ENCODE assay signal across 8 cellular contexts in the genomic region with DNA sequence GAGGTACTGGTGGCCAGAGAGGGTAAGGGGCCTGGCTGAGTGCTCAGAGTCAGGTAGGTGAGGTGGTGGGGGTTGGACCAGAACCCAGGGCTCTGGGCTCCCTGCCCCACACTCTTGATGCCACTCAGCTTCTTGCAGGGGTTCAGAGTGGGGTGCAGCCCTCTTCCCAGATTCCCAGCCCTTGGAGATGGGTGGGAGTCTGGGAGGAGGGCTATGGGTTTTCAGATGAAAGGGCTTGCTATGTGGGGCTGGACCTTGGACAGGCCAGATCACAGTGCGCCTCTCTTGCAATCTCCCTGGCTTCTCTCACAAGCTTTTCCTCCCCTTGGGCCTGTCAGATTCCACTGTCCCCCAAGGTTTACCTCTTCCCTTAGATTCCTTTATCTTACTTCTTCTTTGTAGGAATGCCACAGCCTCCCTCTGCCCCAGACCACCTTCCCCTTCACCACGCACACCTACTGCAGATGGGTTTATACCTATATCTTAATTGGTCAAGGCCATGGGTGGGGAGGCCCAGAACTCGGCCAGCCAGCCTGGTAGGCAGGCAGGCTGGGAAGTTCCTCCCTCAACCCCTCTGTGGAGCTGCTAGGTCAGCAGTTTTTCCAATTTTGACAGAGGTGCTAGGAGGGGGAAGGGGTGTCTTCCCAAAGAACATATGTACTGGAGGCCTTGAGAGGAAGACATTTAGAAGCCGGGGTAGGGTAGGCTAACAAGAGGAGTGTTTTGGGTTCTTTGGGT. TPM values are rescaled to one million over a fixed set of nuclear protein-coding genes. Genes with fewer than 3 reads are reported as not detected.
DNase-seq lines count a peak whose midpoint lies in the region; ATAC-seq, FAIRE-seq and TF ChIP-seq lines count a peak whose summit lies in the region.
"Had no signal": no experiment of that assay in that cellular context is flagged by ENCODE, and none has a peak within 500 bp of the region (broad histone marks: within the 10 kb centered on the region; RNA-seq: fewer than 3 reads in every experiment).

No MANE protein-coding gene starts in this region.

- H2BK12ac ChIP-seq in H1 (ENCODE audit: low read depth, low read length) (peak overlapping the region; percentile 39; the same call in 1 of the 2 replicates), trophoblast cell (ENCODE audit: low read length) (no peak overlapping the region)

- no peak for TF ChIP-seq POLR2A in H1 (IDR thresholded peaks at IDR 0.05; ENCODE audit: control extremely low read depth in 1 of 2, low read depth in 2 of 2, low read length in 2 of 2)

- peak overlapping the region; percentile 79; the same call in 1 of the 2 replicates for H3K4me3 Mint-ChIP-seq in HFFc6

- no peak overlapping the region for H3K23ac ChIP-seq in H1 (ENCODE audit: insufficient read length)
- no peak overlapping the region for H3K23ac ChIP-seq in trophoblast cell (ENCODE audit: low read length)

- H3K18ac ChIP-seq in H1 (ENCODE audit: extremely low read depth, low read length) (no peak overlapping the region), trophoblast cell (ENCODE audit: low read length) (no peak overlapping the region)

- H4K91ac ChIP-seq in H1 (replicated peaks; ENCODE audit: insufficient read length, low read length) (no peak overlapping the region), trophoblast cell (ENCODE audit: low read depth, low read length) (no peak overlapping the region)

- H3K9me3 ChIP-seq in H1 (ENCODE audit: insufficient read depth in 2 of 2, low read depth in 1 of 2, low read length in 1 of 2) = no peaks in the 10 kb centered on the region
- no peaks in the 10 kb centered on the region for H3K9me3 ChIP-seq in trophoblast cell (ENCODE audit: insufficient read depth, low read depth, low read length)
- H3K9me3 ChIP-seq in small intestine (ENCODE audit: control insufficient read depth, low read depth) = no peaks in the 10 kb centered on the region

- no peak overlapping the region for H4K5ac ChIP-seq in H1 (ENCODE audit: insufficient read length, low read depth, low read length)

- H3K4me3 ChIP-seq in H1 (ENCODE audit: extremely low read depth in 1 of 4, insufficient read depth in 2 of 4, low read depth in 3 of 4, low read length in 4 of 4) (peak overlapping the region; percentile 68 to 80 (median 78); a peak in 5 of 8 replicates), trophoblast cell (ENCODE audit: low read depth, low read length) (no peak overlapping the region), small intestine (ENCODE audit: low read depth in 1 of 2, low read length in 2 of 2) (no peak overlapping the region)

- no peak for DNase-seq in HFFc6
- DNase-seq in H1 (ENCODE audit: low read depth in 1 of 2, low spot score in 2 of 2) = no peak
- no peak for DNase-seq in trophoblast cell
- DNase-seq in small intestine = no peak
- no peak for DNase-seq in NCI-H2171 (lab: John Stamatoyannopoulos, UW)
- DNase-seq: activated B cell treated with CpG ODN at 0.5 μM for 24 hours; stimulated activated CD4-positive, alpha-beta T cell treated with anti-CD3 and anti-CD28 coated beads, Interleukin-12 subunit alpha, Interleukin-12 subunit beta, amount 100 ng/mL, for 4 hours had no signal

- no peak for TF ChIP-seq EP300 in H1 (IDR thresholded peaks at IDR 0.05; ENCODE audit: borderline replicate concordance in 1 of 2, low read depth in 2 of 2, low read length in 2 of 2)

- H3K36me3 Mint-ChIP-seq in HFFc6 (ENCODE audit: low read depth) = no peaks in the 10 kb centered on the region

- no peak overlapping the region for H3K56ac ChIP-seq in H1 (replicated peaks; ENCODE audit: insufficient read length, low read depth, low read length)

- no peaks in the 10 kb centered on the region for H3K79me1 ChIP-seq in H1 (ENCODE audit: low read depth, low read length)
- peaks cover 20% of the 10 kb centered on the region for H3K79me1 ChIP-seq in trophoblast cell (ENCODE audit: low read length)

- POLR2A ChIA-PET in H1 (lab: Charles Lee; ENCODE audit: partially characterized antibody) = interaction anchor here (0.9 to 3.4 kb wide), 3 partner anchors 9 to 30 kb away, joined by 3 to 20 read pairs (median 6); a partner anchor contains a TSS

- H2BK120ac ChIP-seq in H1 (replicated peaks; ENCODE audit: low read depth, low read length) = no peak overlapping the region
- no peak overlapping the region for H2BK120ac ChIP-seq in trophoblast cell (ENCODE audit: insufficient read depth, low read length, poor library complexity)

- H2AFZ ChIP-seq in H1 (ENCODE audit: low read length) (no peak overlapping the region), trophoblast cell (ENCODE audit: insufficient read depth, low read length, poor library complexity) (no peak overlapping the region)

- H3K27me3 Mint-ChIP-seq in HFFc6 (ENCODE audit: insufficient read depth) = peaks cover 9% of the 10 kb centered on the region

- CTCF ChIA-PET in H1 (lab: Charles Lee; ENCODE audit: partially characterized antibody) = interaction anchor here (0.6 to 10.7 kb wide), 8 partner anchors 13 to 68 kb away, joined by 3 to 69 read pairs (median 3); no protein-coding TSS in a partner anchor

- FAIRE-seq in H1 (lab: Jason Lieb, UNC) = no peak
- no peak for FAIRE-seq in small intestine (lab: Jason Lieb, UNC)

- TF ChIP-seq CTCF in HFFc6 (IDR thresholded peaks at IDR 0.05) = no peak
- no peak for TF ChIP-seq CTCF in H1 (IDR thresholded peaks at IDR 0.05; ENCODE audit: control extremely low read depth in 1 of 3, insufficient read depth in 1 of 3, low read depth in 1 of 3, low read length in 3 of 3)

- WGBS in H1 (ENCODE audit: extremely low coverage in 1 of 2, insufficient coverage in 1 of 2, insufficient read length in 1 of 2, insufficient replicate concordance in 2 of 2, low coverage in 1 of 2, low lambda C conversion rate in 2 of 2, missing lambda C conversion rate in 1 of 2), 2 experiments = 69% methylated on average over 4 of the region's 4 CpGs; no CpG with 5 or more reads in 1 of the 2 experiments
- no CpG with 5 or more reads among the region's 4 CpGs for WGBS in trophoblast cell (ENCODE audit: extremely low coverage, insufficient coverage, insufficient read length)
- WGBS in small intestine, 3 donors = 34 to 45% (median 43%) methylated on average over 4 of the region's 4 CpGs

- H4K12ac ChIP-seq in trophoblast cell (ENCODE audit: low read depth, low read length) = no peak overlapping the region

- H3K79me2 ChIP-seq in H1 (ENCODE audit: control insufficient read depth in 1 of 2, insufficient read depth in 2 of 2, low read length in 2 of 2) (no peaks in the 10 kb centered on the region), trophoblast cell (ENCODE audit: control insufficient read depth, insufficient read depth, low read length, poor library complexity) (peaks cover 7% of the 10 kb centered on the region)

- peaks cover 42% of the 10 kb centered on the region for H3K4me1 Mint-ChIP-seq in HFFc6 (ENCODE audit: low read depth)

- no peak overlapping the region for H3K14ac ChIP-seq in H1 (ENCODE audit: insufficient read length)
- peak overlapping the region; percentile 24 for H3K14ac ChIP-seq in trophoblast cell (ENCODE audit: low read length)

- H2BK5ac ChIP-seq in H1 (ENCODE audit: low read depth, low read length) = peak overlapping the region; percentile 30; the same call in 1 of the 2 replicates
- H2BK5ac ChIP-seq in trophoblast cell (ENCODE audit: low read depth, low read length, poor library complexity) = no peak overlapping the region

- H4K8ac ChIP-seq in H1 (ENCODE audit: extremely low read depth, insufficient read depth, low read length) = peak overlapping the region; percentile 28; the same call in 1 of the 2 replicates
- H4K8ac ChIP-seq in trophoblast cell (ENCODE audit: low read depth, low read length) = no peak overlapping the region

- H3K4ac ChIP-seq in H1 (replicated peaks; ENCODE audit: insufficient read length, low read depth, low read length) (no peak overlapping the region), trophoblast cell (ENCODE audit: low read depth, low read length) (no peak overlapping the region)

- H3K4me1 ChIP-seq in H1 (replicated peaks in 1 of 4; ENCODE audit: control insufficient read depth in 3 of 4, insufficient read depth in 4 of 4, low read length in 3 of 4) (peaks cover 0 to 14% (median 10%) of the 10 kb centered on the region in 4 experiments), trophoblast cell (ENCODE audit: control insufficient read depth in 1 of 2, insufficient read depth in 2 of 2, low read length in 2 of 2) (peaks cover 27 to 39% of the 10 kb centered on the region in 2 experiments), small intestine (ENCODE audit: control insufficient read depth in 2 of 2, insufficient read depth in 1 of 2, low read depth in 1 of 2, low read length in 1 of 2) (peaks cover 5 to 26% of the 10 kb centered on the region in 2 donors)

- ATAC-seq in HG03196 (IDR thresholded peaks at IDR 0.05; ENCODE audit: unreplicated experiment) = no peak

- H3K4me2 ChIP-seq in H1 (ENCODE audit: insufficient read depth in 1 of 2, low read depth in 2 of 2, low read length in 2 of 2) (peak overlapping the region; percentile 93 to 98), trophoblast cell (ENCODE audit: low read length) (peak overlapping the region; percentile 88)

- TF ChIP-seq RAD21 in H1 (IDR thresholded peaks at IDR 0.05 in 1 of 2, conservative IDR thresholded peaks at IDR 0.05 in 1 of 2; ENCODE audit: low read depth in 2 of 2, low read length in 2 of 2) = no peak

- peaks cover 12% of the 10 kb centered on the region; the same call in 1 of the 2 replicates for H3K23me2 ChIP-seq in H1 (ENCODE audit: low read depth, low read length)

- H3K27ac ChIP-seq in H1 (ENCODE audit: low read depth, low read length) = no peak overlapping the region
- no peak overlapping the region for H3K27ac ChIP-seq in trophoblast cell (ENCODE audit: low read depth, low read length)
- H3K27ac ChIP-seq in small intestine (ENCODE audit: low read depth in 1 of 2, low read length in 1 of 2) = peak overlapping the region in 1 of 2 donors; percentile 48

- H3K36me3 ChIP-seq in H1 (ENCODE audit: control insufficient read depth in 2 of 4, insufficient read depth in 4 of 4, low read length in 3 of 4) (no peaks in the 10 kb centered on the region), trophoblast cell (ENCODE audit: control insufficient read depth in 1 of 2, insufficient read depth in 2 of 2, low read length in 2 of 2) (peaks cover 0 to 3% of the 10 kb centered on the region in 2 experiments), small intestine (ENCODE audit: control insufficient read depth in 2 of 2, insufficient read depth in 2 of 2, low read length in 2 of 2) (no peaks in the 10 kb centered on the region)

- H2BK20ac ChIP-seq in H1 (ENCODE audit: low read length) = no peak overlapping the region

- peaks cover 0 to 2% of the 10 kb centered on the region in 2 experiments for H4K20me1 ChIP-seq in H1 (replicated peaks in 1 of 2; ENCODE audit: control insufficient read depth in 1 of 2, insufficient read depth in 2 of 2, low read length in 2 of 2)

- peaks cover 0 to 3% (median 0%) of the 10 kb centered on the region in 4 experiments; a peak in 1 of 7 replicates for H3K27me3 ChIP-seq in H1 (replicated peaks in 1 of 4; ENCODE audit: control insufficient read depth in 3 of 4, extremely low read depth in 1 of 4, insufficient read depth in 3 of 4, low read length in 3 of 4)
- H3K27me3 ChIP-seq in trophoblast cell (ENCODE audit: insufficient read depth, low read length) = no peaks in the 10 kb centered on the region
- no peaks in the 10 kb centered on the region for H3K27me3 ChIP-seq in small intestine (ENCODE audit: control insufficient read depth in 2 of 2, insufficient read depth in 2 of 2, low read length in 2 of 2)

- no peak overlapping the region for H2BK15ac ChIP-seq in H1 (ENCODE audit: low read length)

- H2AK5ac ChIP-seq in H1 (ENCODE audit: low read depth, low read length) = no peak overlapping the region
- H2AK5ac ChIP-seq in trophoblast cell (ENCODE audit: low read length) = no peak overlapping the region

- no peak overlapping the region for H3K27ac Mint-ChIP-seq in HFFc6
- H3K27ac Mint-ChIP-seq: activated B cell treated with CpG ODN at 0.5 μM for 24 hours had no signal

- no peaks in the 10 kb centered on the region for H3K9me3 Mint-ChIP-seq in HFFc6
- H3K9me3 Mint-ChIP-seq: activated B cell treated with CpG ODN at 0.5 μM for 24 hours had no signal

- peak overlapping the region in 1 of 4 experiments; percentile 31; a peak in 1 of 7 replicates for H3K9ac ChIP-seq in H1 (replicated peaks in 1 of 4; ENCODE audit: extremely low read depth in 1 of 4, low read depth in 3 of 4, low read length in 3 of 4)
- no peak overlapping the region for H3K9ac ChIP-seq in trophoblast cell (ENCODE audit: low read length)

RNA-seq across cellular contexts. Expression of a gene that starts 1.3 kb away (rescaled TPM):
- total RNA-seq in HFFc6 (2021; fragmentation: NEBNext Ultra II Directional; extraction: Animal tissue kit (Norgen Biotek cat#: 25700)) = 1 to 10 TPM; 3.9 to 6.3 (median 4.1) TPM
- total RNA-seq in H1 (2021; fragmentation: NEBNext Ultra II Directional; extraction: Animal tissue kit (Norgen Biotek cat#: 25700)) = 18.3 and 19.6 TPM in 2 replicates
- polyA plus RNA-seq in H1 (2011; rRNA removed) (15.2 and 18.4 TPM in 2 replicates), small intestine (1 to 10 TPM in 1 of 3 donors, under 1 TPM in 2; 0.22 to 7.2 (median 0.54) TPM)
- polyA plus RNA-seq in H1 (2011; cell fraction: cytosol; rRNA removed) = 10.5 TPM
- 27.2 TPM for polyA plus RNA-seq in H1 (2011; cell fraction: nucleus; rRNA removed)
- polyA plus RNA-seq in H1 (2012, experiment 1 of 2) = 11.9 to 18.8 TPM (median 15.4 TPM) in 4 replicates
- 15.0 TPM for polyA plus RNA-seq in H1 (2012, experiment 2 of 2)
- 9.0 TPM for polyA plus RNA-seq in H1 (2013, experiment 1 of 2)
- 8.4 TPM for polyA plus RNA-seq in H1 (2013, experiment 2 of 2)
- 24.2 and 26.3 TPM in 2 replicates for polyA minus RNA-seq in H1 (2011; rRNA and poly(A)+ RNA removed)
- 16.6 TPM for polyA minus RNA-seq in H1 (2011; cell fraction: cytosol; rRNA and poly(A)+ RNA removed)
- polyA minus RNA-seq in H1 (2011; cell fraction: nucleus; rRNA and poly(A)+ RNA removed) = 18.8 TPM
- polyA plus RNA-seq in trophoblast cell (2013) = 28.6 and 29.2 TPM in 2 replicates

RNA-seq across cellular contexts. Expression of a gene that starts 29.3 kb away (rescaled TPM):
- 1 to 10 TPM; 3.3 to 5.0 (median 3.9) TPM for total RNA-seq in HFFc6 (2021; fragmentation: NEBNext Ultra II Directional; extraction: Animal tissue kit (Norgen Biotek cat#: 25700))
- 0.52 and 0.54 TPM in 2 replicates for total RNA-seq in H1 (2021; fragmentation: NEBNext Ultra II Directional; extraction: Animal tissue kit (Norgen Biotek cat#: 25700))
- 0.72 and 1.00 TPM in 2 replicates for polyA plus RNA-seq in H1 (2011; rRNA removed)
- 0.65 TPM for polyA plus RNA-seq in H1 (2011; cell fraction: cytosol; rRNA removed)
- polyA plus RNA-seq in H1 (2011; cell fraction: nucleus; rRNA removed) = 1.7 TPM
- polyA plus RNA-seq in H1 (2012, experiment 1 of 2) = 0.37 to 1.00 TPM (median 0.83 TPM) in 4 replicates
- polyA plus RNA-seq in H1 (2012, experiment 2 of 2) = 0.43 TPM
- polyA plus RNA-seq in H1 (2013, experiment 1 of 2) = 0.57 TPM
- 0.53 TPM for polyA plus RNA-seq in H1 (2013, experiment 2 of 2)
- 0.12 and 0.57 TPM in 2 replicates for polyA minus RNA-seq in H1 (2011; rRNA and poly(A)+ RNA removed)
- polyA minus RNA-seq in H1 (2011; cell fraction: cytosol; rRNA and poly(A)+ RNA removed) = not detected
- polyA minus RNA-seq in H1 (2011; cell fraction: nucleus; rRNA and poly(A)+ RNA removed) = 1.2 TPM
- 0.46 and 0.67 TPM in 2 replicates for polyA plus RNA-seq in trophoblast cell (2013)
- polyA plus RNA-seq in small intestine = 1 to 10 TPM in 1 of 3 donors, under 1 TPM in 1, not detected in 1; 0.27 to 1.9 TPM

RNA-seq across cellular contexts. Expression of a gene that starts 29.6 kb away (rescaled TPM):
- total RNA-seq in HFFc6 (2021; fragmentation: NEBNext Ultra II Directional; extraction: Animal tissue kit (Norgen Biotek cat#: 25700)) = 10 to 100 TPM; 25.4 to 29.2 (median 28.0) TPM
- total RNA-seq in H1 (2021; fragmentation: NEBNext Ultra II Directional; extraction: Animal tissue kit (Norgen Biotek cat#: 25700)) = 22.1 and 22.3 TPM in 2 replicates
- polyA plus RNA-seq in H1 (2011; rRNA removed) (7.6 and 9.2 TPM in 2 replicates), small intestine (10 to 100 TPM; 21.3 to 41.9 (median 30.9) TPM)
- 10.0 TPM for polyA plus RNA-seq in H1 (2011; cell fraction: cytosol; rRNA removed)
- polyA plus RNA-seq in H1 (2011; cell fraction: nucleus; rRNA removed) = 18.3 TPM
- polyA plus RNA-seq in H1 (2012, experiment 1 of 2) = 14.2 to 18.4 TPM (median 16.7 TPM) in 4 replicates
- 6.4 TPM for polyA plus RNA-seq in H1 (2012, experiment 2 of 2)
- polyA plus RNA-seq in H1 (2013, experiment 1 of 2) = 8.0 TPM
- 8.6 TPM for polyA plus RNA-seq in H1 (2013, experiment 2 of 2)
- 17.7 and 19.0 TPM in 2 replicates for polyA minus RNA-seq in H1 (2011; rRNA and poly(A)+ RNA removed)
- polyA minus RNA-seq in H1 (2011; cell fraction: cytosol; rRNA and poly(A)+ RNA removed) = 10.9 TPM
- 23.2 TPM for polyA minus RNA-seq in H1 (2011; cell fraction: nucleus; rRNA and poly(A)+ RNA removed)
- 24.7 and 26.0 TPM in 2 replicates for polyA plus RNA-seq in trophoblast cell (2013)

RNA-seq across cellular contexts. Expression of a gene that starts 32.2 kb away (rescaled TPM):
- 10 to 100 TPM; 73.4 to 81.9 (median 77.2) TPM for total RNA-seq in HFFc6 (2021; fragmentation: NEBNext Ultra II Directional; extraction: Animal tissue kit (Norgen Biotek cat#: 25700))
- 47.3 and 51.2 TPM in 2 replicates for total RNA-seq in H1 (2021; fragmentation: NEBNext Ultra II Directional; extraction: Animal tissue kit (Norgen Biotek cat#: 25700))
- polyA plus RNA-seq in H1 (2011; rRNA removed) (50.3 and 78.9 TPM in 2 replicates), small intestine (10 to 100 TPM; 11.2 to 45.1 (median 32.3) TPM)
- polyA plus RNA-seq in H1 (2011; cell fraction: cytosol; rRNA removed) = 58.4 TPM
- polyA plus RNA-seq in H1 (2011; cell fraction: nucleus; rRNA removed) = 578 TPM
- 35.4 to 72.8 TPM (median 70.8 TPM) in 4 replicates for polyA plus RNA-seq in H1 (2012, experiment 1 of 2)
- 49.3 TPM for polyA plus RNA-seq in H1 (2012, experiment 2 of 2)
- 29.4 TPM for polyA plus RNA-seq in H1 (2013, experiment 1 of 2)
- polyA plus RNA-seq in H1 (2013, experiment 2 of 2) = 24.1 TPM
- 19.4 and 23.0 TPM in 2 replicates for polyA minus RNA-seq in H1 (2011; rRNA and poly(A)+ RNA removed)
- 22.5 TPM for polyA minus RNA-seq in H1 (2011; cell fraction: cytosol; rRNA and poly(A)+ RNA removed)
- 54.7 TPM for polyA minus RNA-seq in H1 (2011; cell fraction: nucleus; rRNA and poly(A)+ RNA removed)
- 33.4 and 33.6 TPM in 2 replicates for polyA plus RNA-seq in trophoblast cell (2013)

RNA-seq across cellular contexts. Expression of a gene that starts 42.4 kb away (rescaled TPM):
- total RNA-seq in HFFc6 (2021; fragmentation: NEBNext Ultra II Directional; extraction: Animal tissue kit (Norgen Biotek cat#: 25700)) = 10 to 100 TPM; 29.6 to 35.7 (median 31.6) TPM
- total RNA-seq in H1 (2021; fragmentation: NEBNext Ultra II Directional; extraction: Animal tissue kit (Norgen Biotek cat#: 25700)) = 45.2 and 46.7 TPM in 2 replicates
- 98.8 and 104 TPM in 2 replicates for polyA plus RNA-seq in H1 (2011; rRNA removed)
- polyA plus RNA-seq in H1 (2011; cell fraction: cytosol; rRNA removed) = 84.0 TPM
- 132 TPM for polyA plus RNA-seq in H1 (2011; cell fraction: nucleus; rRNA removed)
- 42.7 to 63.6 TPM (median 60.1 TPM) in 4 replicates for polyA plus RNA-seq in H1 (2012, experiment 1 of 2)
- polyA plus RNA-seq in H1 (2012, experiment 2 of 2) = 60.9 TPM
- 42.5 TPM for polyA plus RNA-seq in H1 (2013, experiment 1 of 2)
- polyA plus RNA-seq in H1 (2013, experiment 2 of 2) = 37.4 TPM
- 18.7 and 22.0 TPM in 2 replicates for polyA minus RNA-seq in H1 (2011; rRNA and poly(A)+ RNA removed)
- 14.5 TPM for polyA minus RNA-seq in H1 (2011; cell fraction: cytosol; rRNA and poly(A)+ RNA removed)
- 35.0 TPM for polyA minus RNA-seq in H1 (2011; cell fraction: nucleus; rRNA and poly(A)+ RNA removed)
- polyA plus RNA-seq in trophoblast cell (2013) = 25.9 and 26.1 TPM in 2 replicates
- 10 to 100 TPM; 49.7 to 52.6 (median 50.7) TPM for polyA plus RNA-seq in small intestine

Comparison
In these comparisons a context has a peak if more than half of its experiments do, and no peak if none do; other contexts are left out.
1. H3K4me3 ChIP-seq: peak in H1 (4 of 4); none in trophoblast cell (single experiment) and small intestine (0 of 2).